ENCODE assay signal across 11 cellular contexts in the genomic region with DNA sequence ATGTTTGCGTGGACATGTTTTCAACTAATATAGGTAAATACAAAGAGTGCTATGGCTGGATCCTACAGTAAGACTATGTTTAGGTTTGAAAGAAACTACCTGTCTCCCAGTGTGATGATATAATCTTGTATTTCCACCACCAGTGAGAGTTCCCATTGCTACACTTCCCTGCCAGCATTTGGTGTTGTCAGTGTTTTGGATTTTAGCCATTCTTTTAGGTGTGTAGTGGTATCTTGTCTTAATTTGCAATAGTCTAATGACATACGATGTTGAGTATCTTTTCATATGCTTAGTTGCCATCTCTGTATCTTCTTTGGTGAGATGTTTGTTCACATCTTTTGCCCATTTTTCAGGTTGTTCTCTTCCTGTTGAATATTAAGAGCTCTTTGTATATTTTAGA.
"Had no signal": no experiment of that assay in that cellular context is flagged by ENCODE, and none has a peak within 500 bp of the region (broad histone marks: within the 10 kb centered on the region; RNA-seq: fewer than 3 reads in every experiment).

No MANE protein-coding gene starts in this region.

- H2AFZ ChIP-seq: GM23248, GM23338 had no signal

- H3K9ac ChIP-seq: GM23248 had no signal

- H3K9me3 Mint-ChIP-seq: GM23338, H9, HFFc6 had no signal

- H3K27ac ChIP-seq: GM23248 had no signal

- H3K9me3 ChIP-seq: HAP-1 had no signal

- FAIRE-seq: H1, H54 had no signal

- H3K4me1 ChIP-seq: HAP-1 had no signal

- ATAC-seq: GM23338, HCT116 had no signal

- H3K4me3 ChIP-seq: GM23248, GM23338, HAP-1 had no signal

- H3K4me3 Mint-ChIP-seq: GM23338, H9, HFFc6 had no signal

- DNase-seq: GM23248, GOT3, H7, H9, HCEC 1CT, HFFc6 had no signal

- H3K4me2 ChIP-seq: GM23338 had no signal

- H3K27ac Mint-ChIP-seq: GM23338, H9, HFFc6 had no signal

- H3K4me1 Mint-ChIP-seq: GM23338, H9 had no signal
